26 cellular contexts compared by ENCODE assay signal in genomic region chr3:57822686-57823085, GRCh38.
"Had no signal": no experiment of that assay in that cellular context is flagged by ENCODE, and none has a peak within 500 bp of the region (broad histone marks: within the 10 kb centered on the region; RNA-seq: fewer than 3 reads in every experiment).

No MANE protein-coding gene starts in this region.

- H3K9me3 Mint-ChIP-seq: activated naive CD8-positive, alpha-beta T cell treated with anti-CD3 and anti-CD28 coated beads for 36 hours; activated T-cell treated with anti-CD3 and anti-CD28 coated beads, Interleukin-2, amount 50 U/mL, for 4 hours; activated T-helper 2 cell treated with anti-CD3 and anti-CD28 coated beads, Interferon-gamma antibody, Interleukin-2, Interleukin-4, amounts not matched to agents 10 μg/mL and 5 μg/mL and 100 μg/mL, durations not matched to agents 14 hours and 24 hours and 36 hours; naive B cell; stimulated activated effector memory CD8-positive, alpha-beta T cell treated with anti-CD3 and anti-CD28 coated beads, Interleukin-12 subunit alpha, Interleukin-12 subunit beta, amount 100 ng/mL, for 72 hours; stimulated activated naive CD8-positive, alpha-beta T cell treated with anti-CD3 and anti-CD28 coated beads, Interleukin-15, amount 100 ng/mL, for 72 hours; WTC11 had no signal

- H3K4me1 ChIP-seq: uterus had no signal

- H3K4me3 ChIP-seq: tibial nerve, uterus had no signal

- H3K36me3 Mint-ChIP-seq: naive B cell, WTC11 had no signal

- H3K27ac Mint-ChIP-seq: activated naive CD8-positive, alpha-beta T cell treated with anti-CD3 and anti-CD28 coated beads for 36 hours; activated T-helper 2 cell treated with anti-CD3 and anti-CD28 coated beads, Interferon-gamma antibody, Interleukin-2, Interleukin-4, amounts not matched to agents 10 μg/mL and 5 μg/mL and 100 μg/mL, durations not matched to agents 14 hours and 24 hours and 36 hours; stimulated activated effector memory CD8-positive, alpha-beta T cell treated with anti-CD3 and anti-CD28 coated beads, Interleukin-12 subunit alpha, Interleukin-12 subunit beta, amount 100 ng/mL, for 72 hours; stimulated activated naive CD8-positive, alpha-beta T cell treated with anti-CD3 and anti-CD28 coated beads, Interleukin-15, amount 100 ng/mL, for 72 hours had no signal

- H3K9me3 ChIP-seq: tibial nerve, uterus had no signal

- H3K27me3 ChIP-seq: tibial nerve, uterus had no signal

- H3K36me3 ChIP-seq: tibial nerve, uterus had no signal

- DNase-seq: activated CD8-positive, alpha-beta memory T cell treated with anti-CD3 and anti-CD28 coated beads for 24 hours; activated CD8-positive, alpha-beta memory T cell treated with anti-CD3 and anti-CD28 coated beads, Interleukin-2, amount 50 U/mL, for 4 hours; activated naive CD4-positive, alpha-beta T cell; activated naive CD8-positive, alpha-beta T cell treated with anti-CD3 and anti-CD28 coated beads for 36 hours; activated T-cell treated with anti-CD3 and anti-CD28 coated beads, Interleukin-2, amount 50 U/mL, for 4 hours; amygdala; effector CD4-positive, alpha-beta T cell; erythroblast; glutamatergic neuron; hypothalamus; mesenchymal stem cell; naive B cell; nucleus accumbens; small intestine; stimulated activated CD4-positive, alpha-beta T cell treated with anti-CD3 and anti-CD28 coated beads, Interleukin-2, amount 100 ng/mL, for 24 hours; stimulated activated naive CD8-positive, alpha-beta T cell treated with anti-CD3 and anti-CD28 coated beads, Interleukin-15, amount 100 ng/mL, for 72 hours; T-helper 9 cell; uterus had no signal

- H3K4me3 Mint-ChIP-seq: activated naive CD8-positive, alpha-beta T cell treated with anti-CD3 and anti-CD28 coated beads for 36 hours; activated T-cell treated with anti-CD3 and anti-CD28 coated beads, Interleukin-2, amount 50 U/mL, for 4 hours; stimulated activated effector memory CD8-positive, alpha-beta T cell treated with anti-CD3 and anti-CD28 coated beads, Interleukin-12 subunit alpha, Interleukin-12 subunit beta, amount 100 ng/mL, for 72 hours; stimulated activated naive CD8-positive, alpha-beta T cell treated with anti-CD3 and anti-CD28 coated beads, Interleukin-15, amount 100 ng/mL, for 72 hours; WTC11 had no signal

- H3K9ac ChIP-seq: parathyroid adenoma had no signal

- H3K27ac ChIP-seq: parathyroid adenoma, uterus had no signal

- H3K27me3 Mint-ChIP-seq: activated naive CD8-positive, alpha-beta T cell treated with anti-CD3 and anti-CD28 coated beads for 36 hours; naive B cell; stimulated activated naive CD8-positive, alpha-beta T cell treated with anti-CD3 and anti-CD28 coated beads, Interleukin-15, amount 100 ng/mL, for 72 hours had no signal

- ATAC-seq: activated T-cell treated with anti-CD3 and anti-CD28 coated beads, Interleukin-2, amount 50 U/mL, for 4 hours; sciatic nerve; stimulated activated effector memory CD8-positive, alpha-beta T cell treated with anti-CD3 and anti-CD28 coated beads, Interleukin-12 subunit alpha, Interleukin-12 subunit beta, amount 100 ng/mL, for 72 hours; stimulated activated naive CD8-positive, alpha-beta T cell treated with anti-CD3 and anti-CD28 coated beads, Interleukin-15, amount 100 ng/mL, for 72 hours; WTC11 had no signal

- FAIRE-seq: frontal cortex, islet of Langerhans, small intestine had no signal
